Comparison of ENCODE assay signal across 8 cellular contexts in genomic region chr3:113211370-113212154, GRCh38. TPM values are rescaled to one million over a fixed set of nuclear protein-coding genes. Genes with fewer than 3 reads are reported as not detected.
DNase-seq lines count a peak whose midpoint lies in the region; ATAC-seq, FAIRE-seq and TF ChIP-seq lines count a peak whose summit lies in the region.

Gene BOC, plus strand, starts transcription at chr3:113211557. Its CDS starts 38,246 bp downstream, at chr3:113249803.

- peak within 1 kb of the TSS; percentile 48 for H3K4me3 Mint-ChIP-seq in central memory CD8-positive, alpha-beta T cell

- H3K79me2 ChIP-seq in smooth muscle cell (ENCODE audit: low read depth) = peaks cover 26% of the 10 kb centered on the region

- H3K27me3 Mint-ChIP-seq in central memory CD8-positive, alpha-beta T cell = peaks cover 85% of the 10 kb centered on the region

- peak within 1 kb of the TSS; percentile 22 to 77 for H3K9ac ChIP-seq in kidney (ENCODE audit: low read length in 2 of 2)
- H3K9ac ChIP-seq in smooth muscle cell (ENCODE audit: low read depth) = peak within 1 kb of the TSS; percentile 97

- H3K27ac ChIP-seq in kidney (ENCODE audit: low read depth in 2 of 2, low read length in 2 of 2) (peak within 1 kb of the TSS; percentile 78 to 85), smooth muscle cell (ENCODE audit: low read depth) (peak within 1 kb of the TSS; percentile 95)

- H3K9me3 Mint-ChIP-seq in central memory CD8-positive, alpha-beta T cell = no peaks in the 10 kb centered on the region

- DNase-seq in NCI-H82 (lab: John Stamatoyannopoulos, UW) = peak; percentile 51
- DNase-seq in NCI-H82 treated with DMSO at 0.1 percent for 48 hours (lab: John Stamatoyannopoulos, UW; ENCODE audit: unreplicated experiment) = no peak
- peak; percentile 55 for DNase-seq in NCI-H2171 (lab: John Stamatoyannopoulos, UW)
- DNase-seq in central memory CD8-positive, alpha-beta T cell (ENCODE audit: low spot score in 2 of 2) = no peak
- DNase-seq in kidney = peak; percentile 82
- peak; percentile 49 for DNase-seq in smooth muscle cell (lab: John Stamatoyannopoulos, UW; ENCODE audit: unreplicated experiment)
- DNase-seq in NCI-H1436 treated with DMSO at 0.1 percent for 48 hours (lab: John Stamatoyannopoulos, UW) = no peak

- WGBS in smooth muscle cell (ENCODE audit: low lambda C conversion rate) = under 1% methylated on average over 63 of the region's 76 CpGs

- H3K4me1 ChIP-seq in kidney (ENCODE audit: control insufficient read depth in 1 of 2, insufficient read depth in 1 of 2, low read depth in 1 of 2, low read length in 2 of 2) (peaks cover 0 to 4% of the 10 kb centered on the region in 2 donors), smooth muscle cell (ENCODE audit: low read depth) (peaks cover 41% of the 10 kb centered on the region)

- H3K9me3 ChIP-seq in kidney (ENCODE audit: control insufficient read depth in 1 of 2, low read length in 2 of 2) (no peaks in the 10 kb centered on the region), smooth muscle cell (replicated peaks; ENCODE audit: low read depth) (no peaks in the 10 kb centered on the region)

- H4K20me1 ChIP-seq in smooth muscle cell (ENCODE audit: low read depth) = no peaks in the 10 kb centered on the region

- H3K36me3 ChIP-seq in kidney (ENCODE audit: control insufficient read depth in 1 of 2, insufficient read depth in 2 of 2, low read length in 2 of 2) (no peaks in the 10 kb centered on the region), smooth muscle cell (ENCODE audit: low read depth) (no peaks in the 10 kb centered on the region)

- peaks cover 5% of the 10 kb centered on the region for H3F3A ChIP-seq in smooth muscle cell (ENCODE audit: low read depth)

- intact Hi-C loops in kidney (cut with DNase I) = no loop called here

- H2AFZ ChIP-seq in smooth muscle cell (ENCODE audit: low read depth) = peak within 1 kb of the TSS; percentile 96

- no peak for FAIRE-seq in kidney (lab: Jason Lieb, UNC)

- ATAC-seq in central memory CD8-positive, alpha-beta T cell (replicated peaks; ENCODE audit: extremely low read depth, poor library complexity, severe bottlenecking) = no peak
- no peak for ATAC-seq in GM18870 (IDR thresholded peaks at IDR 0.05; ENCODE audit: unreplicated experiment)

- H3K36me3 Mint-ChIP-seq in central memory CD8-positive, alpha-beta T cell (ENCODE audit: insufficient read depth) = peaks cover 2% of the 10 kb centered on the region

- TF ChIP-seq CTCF in kidney (IDR thresholded peaks at IDR 0.05; ENCODE audit: borderline replicate concordance, extremely low read depth, insufficient read depth) = no peak
- no peak for TF ChIP-seq CTCF in smooth muscle cell (IDR thresholded peaks at IDR 0.05; ENCODE audit: borderline replicate concordance, insufficient read depth, poor library complexity, severe bottlenecking)

- H3K4me2 ChIP-seq in smooth muscle cell = peak within 1 kb of the TSS; percentile 98

- no peak within 1 kb of the TSS for H3K27ac Mint-ChIP-seq in central memory CD8-positive, alpha-beta T cell (ENCODE audit: low read depth)

- H3K4me3 ChIP-seq in kidney (ENCODE audit: low read length in 2 of 2) (peak within 1 kb of the TSS; percentile 83), smooth muscle cell (peak within 1 kb of the TSS; percentile 89)

- H3K4me1 Mint-ChIP-seq in central memory CD8-positive, alpha-beta T cell = peaks cover 15% of the 10 kb centered on the region

- H3K27me3 ChIP-seq in smooth muscle cell (ENCODE audit: low read depth) = no peaks in the 10 kb centered on the region

RNA-seq across cellular contexts. Expression of gene BOC, which starts in this region (rescaled TPM):
- total RNA-seq in kidney (22.2 TPM), smooth muscle cell (16.7 and 19.5 TPM in 2 replicates)
- polyA plus RNA-seq in kidney (ENCODE audit: insufficient read depth, low read depth, low replicate concordance) (6.1 TPM), smooth muscle cell (31.2 and 31.4 TPM in 2 replicates)

Comparison
In these comparisons a context has a peak if more than half of its experiments do, and no peak if none do; other contexts are left out.
1. DNase-seq: peak in NCI-H82 (single experiment), NCI-H2171 (single experiment), kidney (single experiment) and smooth muscle cell (single experiment); none in NCI-H82 treated with DMSO at 0.1 percent for 48 hours (single experiment), central memory CD8-positive, alpha-beta T cell (0 of 2) and NCI-H1436 treated with DMSO at 0.1 percent for 48 hours (single experiment).